Comparison of ENCODE assay signal across 8 cellular contexts in genomic region chr2:75608684-75609333, GRCh38. TPM values are rescaled to one million over a fixed set of nuclear protein-coding genes. Genes with fewer than 3 reads are reported as not detected.
A peak's percentile ranks its signal among the peaks of the same experiment; 100 is the strongest.
DNase-seq lines count a peak whose midpoint lies in the region; TF ChIP-seq lines count a peak whose summit lies in the region.
"Had no signal": no experiment of that assay in that cellular context is flagged by ENCODE, and none has a peak within 500 bp of the region (broad histone marks: within the 10 kb centered on the region; RNA-seq: fewer than 3 reads in every experiment).

No MANE protein-coding gene starts in this region.

- H3K36me3 ChIP-seq in H7 (replicated peaks; ENCODE audit: control insufficient read depth, insufficient read depth, low read length) (no peaks in the 10 kb centered on the region), brain microvascular endothelial cell (replicated peaks) (no peaks in the 10 kb centered on the region)

- H3K4me3 ChIP-seq in GM12865 (ENCODE audit: low read depth, low read length): no peak overlapping the region
- peak overlapping the region; percentile 38; the same call in 1 of the 2 replicates for H3K4me3 ChIP-seq in H7 (ENCODE audit: insufficient read depth, low read depth, low read length)
- H3K4me3 ChIP-seq in brain microvascular endothelial cell (ENCODE audit: low read depth, low read length): peak overlapping the region; percentile 45

- H3K27ac Mint-ChIP-seq in T-helper 2 cell treated with Interferon-gamma antibody and Interleukin-4, amounts not matched to agents 5 μg/mL and 100 μg/mL, for 36 hours: no peak overlapping the region
- H3K27ac Mint-ChIP-seq: stimulated activated naive CD8-positive, alpha-beta T cell treated with anti-CD3 and anti-CD28 coated beads, Interleukin-15, Interleukin-2, amounts not matched to agents 100 ng/mL and 50 ng/mL, for 24 hours had no signal

- H3K27ac ChIP-seq in brain microvascular endothelial cell: peak overlapping the region; percentile 87

- DNase-seq in GM12865 (ENCODE audit: low read depth) (peak; percentile 67), H7 (peak; percentile 83), M059J (ENCODE audit: low read depth) (peak; percentile 75), brain microvascular endothelial cell (peak; percentile 53), iPS-NIHi11 (ENCODE audit: low spot score) (peak; percentile 94)
- peak; percentile 36 for DNase-seq in T-helper 2 cell treated with Interferon-gamma antibody and Interleukin-4, amounts not matched to agents 5 μg/mL and 100 μg/mL, for 36 hours (ENCODE audit: low spot score)
- peak; percentile 12 to 37 for DNase-seq in stimulated activated CD4-positive, alpha-beta T cell treated with anti-CD3 and anti-CD28 coated beads, Interleukin-12 subunit alpha, Interleukin-12 subunit beta, amount 100 ng/mL, for 24 hours (ENCODE audit: low read depth in 2 of 2)

- H3K36me3 Mint-ChIP-seq in T-helper 2 cell treated with Interferon-gamma antibody and Interleukin-4, amounts not matched to agents 5 μg/mL and 100 μg/mL, for 36 hours (ENCODE audit: low read depth): no peaks in the 10 kb centered on the region

- TF ChIP-seq CTCF in GM12865 (IDR thresholded peaks at IDR 0.05; ENCODE audit: insufficient read depth, low read depth, low read length, missing control alignments) (peak; percentile 99), brain microvascular endothelial cell (IDR thresholded peaks at IDR 0.05; ENCODE audit: low read depth, low read length, missing control alignments) (peak; percentile 100)

- in situ Hi-C loops in brain microvascular endothelial cell (cut with HindIII; ENCODE audit: low pct_ligation_motif_present, low sequenced_read_pairs): loop anchor here (25.0 kb wide), 1 partner anchor 147 kb away; no protein-coding TSS in a partner anchor

- no peaks in the 10 kb centered on the region for H3K9me3 Mint-ChIP-seq in T-helper 2 cell treated with Interferon-gamma antibody and Interleukin-4, amounts not matched to agents 5 μg/mL and 100 μg/mL, for 36 hours
- H3K9me3 Mint-ChIP-seq: stimulated activated naive CD8-positive, alpha-beta T cell treated with anti-CD3 and anti-CD28 coated beads, Interleukin-15, Interleukin-2, amounts not matched to agents 100 ng/mL and 50 ng/mL, for 24 hours had no signal

- no peak overlapping the region for H3K4me3 Mint-ChIP-seq in T-helper 2 cell treated with Interferon-gamma antibody and Interleukin-4, amounts not matched to agents 5 μg/mL and 100 μg/mL, for 36 hours
- H3K4me3 Mint-ChIP-seq: stimulated activated naive CD8-positive, alpha-beta T cell treated with anti-CD3 and anti-CD28 coated beads, Interleukin-15, Interleukin-2, amounts not matched to agents 100 ng/mL and 50 ng/mL, for 24 hours had no signal

- H3K27me3 ChIP-seq in H7 (ENCODE audit: control insufficient read depth, insufficient read depth, low read length): no peaks in the 10 kb centered on the region
- no peaks in the 10 kb centered on the region for H3K27me3 ChIP-seq in brain microvascular endothelial cell (replicated peaks)

- H3K4me1 Mint-ChIP-seq in T-helper 2 cell treated with Interferon-gamma antibody and Interleukin-4, amounts not matched to agents 5 μg/mL and 100 μg/mL, for 36 hours (ENCODE audit: low read depth): no peaks in the 10 kb centered on the region

- peaks cover 19% of the 10 kb centered on the region for H3K27me3 Mint-ChIP-seq in T-helper 2 cell treated with Interferon-gamma antibody and Interleukin-4, amounts not matched to agents 5 μg/mL and 100 μg/mL, for 36 hours (ENCODE audit: low read depth)

RNA-seq across cellular contexts. Expression of gene MRPL19, which starts 37.8 kb away (rescaled TPM):
- 70.3 and 72.2 TPM in 2 replicates for total RNA-seq in H7 (2014; rRNA removed; shearing (Covaris generic))
- total RNA-seq in M059J (2014; rRNA removed; shearing (Covaris generic)): 51.0 and 71.6 TPM in 2 replicates

RNA-seq across cellular contexts. Expression of gene EVA1A, which starts 48.1 kb away (rescaled TPM):
- 3.4 and 7.4 TPM in 2 replicates for total RNA-seq in H7 (2014; rRNA removed; shearing (Covaris generic))
- total RNA-seq in M059J (2014; rRNA removed; shearing (Covaris generic)): 122 and 124 TPM in 2 replicates

Comparison
In these comparisons a context has a peak if more than half of its experiments do, and no peak if none do; other contexts are left out.
1. DNase-seq: peak in every context shown above with its lines; median percentile 94 in iPS-NIHi11; 83 in H7; 75 in M059J; 67 in GM12865; 53 in brain microvascular endothelial cell; 36 in T-helper 2 cell treated with Interferon-gamma antibody and Interleukin-4, amounts not matched to agents 5 μg/mL and 100 μg/mL, for 36 hours; 24 in stimulated activated CD4-positive, alpha-beta T cell treated with anti-CD3 and anti-CD28 coated beads, Interleukin-12 subunit alpha, Interleukin-12 subunit beta, amount 100 ng/mL, for 24 hours.
2. RNA of gene EVA1A, which starts 48.1 kb away (total RNA-seq): 122 to 124 TPM in M059J; 3.4 to 7.4 TPM in H7; every median in the first group is over 10 times any median in the second.